Comparison of ENCODE assay signal across 11 cellular contexts in genomic region chr10:2619472-2619871, GRCh38.
A peak's percentile ranks its signal among the peaks of the same experiment; 100 is the strongest.
DNase-seq lines count a peak whose midpoint lies in the region; ATAC-seq and TF ChIP-seq lines count a peak whose summit lies in the region.
"Had no signal": no experiment of that assay in that cellular context is flagged by ENCODE, and none has a peak within 500 bp of the region (broad histone marks: within the 10 kb centered on the region; RNA-seq: fewer than 3 reads in every experiment).

No MANE protein-coding gene starts in this region.

- no peak overlapping the region for H3K4me2 ChIP-seq in smooth muscle cell

- H3K4me1 Mint-ChIP-seq in activated CD4-positive, alpha-beta T cell treated with anti-CD3 and anti-CD28 coated beads for 36 hours = no peaks in the 10 kb centered on the region

- no peak overlapping the region for H3K9ac ChIP-seq in smooth muscle cell (ENCODE audit: low read depth)

- H3K27ac ChIP-seq in VCaP (no peak overlapping the region), smooth muscle cell (ENCODE audit: low read depth) (no peak overlapping the region), heart left ventricle (no peak overlapping the region)

- WGBS in smooth muscle cell (ENCODE audit: low lambda C conversion rate) = 45% methylated on average over 4 of the region's 4 CpGs
- 39 to 52% (median 44%) methylated on average over 4 of the region's 4 CpGs for WGBS in heart left ventricle, 4 donors

- no peak overlapping the region for H3K4me3 Mint-ChIP-seq in activated CD4-positive, alpha-beta T cell treated with anti-CD3 and anti-CD28 coated beads for 36 hours

- H3K9me3 Mint-ChIP-seq in activated CD4-positive, alpha-beta T cell treated with anti-CD3 and anti-CD28 coated beads for 36 hours (ENCODE audit: low read depth) = no peaks in the 10 kb centered on the region

- no peak overlapping the region for H3K27ac Mint-ChIP-seq in activated CD4-positive, alpha-beta T cell treated with anti-CD3 and anti-CD28 coated beads for 36 hours

- H3K9me3 ChIP-seq in smooth muscle cell (replicated peaks; ENCODE audit: low read depth) (no peaks in the 10 kb centered on the region), heart left ventricle (no peaks in the 10 kb centered on the region)

- CTCF ChIA-PET in activated CD4-positive, alpha-beta T cell treated with anti-CD3 and anti-CD28 coated beads for 36 hours (lab: Charles Lee) = no interaction called here

- intact Hi-C loops in activated CD4-positive, alpha-beta T cell treated with anti-CD3 and anti-CD28 coated beads for 36 hours (cut with DNase I, micrococcal nuclease) = no loop called here
- intact Hi-C loops in heart left ventricle (cut with DNase I) = no loop called here

- no peaks in the 10 kb centered on the region for H3K36me3 Mint-ChIP-seq in activated CD4-positive, alpha-beta T cell treated with anti-CD3 and anti-CD28 coated beads for 36 hours (ENCODE audit: low read depth)

- peaks cover 7% of the 10 kb centered on the region for H3K27me3 Mint-ChIP-seq in activated CD4-positive, alpha-beta T cell treated with anti-CD3 and anti-CD28 coated beads for 36 hours

- TF ChIP-seq POLR2A in heart left ventricle (IDR thresholded peaks at IDR 0.05) = no peak

- H2AFZ ChIP-seq in smooth muscle cell (ENCODE audit: low read depth) = no peak overlapping the region

- peak; percentile 11 for DNase-seq in activated CD4-positive, alpha-beta T cell treated with anti-CD3 and anti-CD28 coated beads for 36 hours
- no peak for DNase-seq in activated CD4-positive, alpha-beta T cell treated with anti-CD3 and anti-CD28 coated beads for 4 hours
- DNase-seq in NCI-H187 treated with DMSO at 0.1 percent for 48 hours (lab: John Stamatoyannopoulos, UW) (peak; percentile 11), smooth muscle cell (lab: John Stamatoyannopoulos, UW; ENCODE audit: unreplicated experiment) (no peak), heart left ventricle (no peak), dedifferentiated amniotic fluid mesenchymal stem cell (ENCODE audit: extremely low spot score) (no peak), NCI-H2029 (lab: John Stamatoyannopoulos, UW) (no peak)
- DNase-seq: activated CD4-positive, alpha-beta T cell treated with anti-CD3 and anti-CD28 coated beads, Interleukin-2, amount 50 U/mL, for 4 hours; C1 segment of cervical spinal cord; dermis blood vessel endothelial cell had no signal

- H3K36me3 ChIP-seq in smooth muscle cell (ENCODE audit: low read depth) (no peaks in the 10 kb centered on the region), heart left ventricle (no peaks in the 10 kb centered on the region)

- H3K4me3 ChIP-seq in smooth muscle cell = no peak overlapping the region
- no peak overlapping the region for H3K4me3 ChIP-seq in heart left ventricle

- H3K4me1 ChIP-seq in smooth muscle cell (ENCODE audit: low read depth) (no peaks in the 10 kb centered on the region), heart left ventricle (no peaks in the 10 kb centered on the region)

- H3K79me2 ChIP-seq in smooth muscle cell (ENCODE audit: low read depth) = no peaks in the 10 kb centered on the region

- H3F3A ChIP-seq in smooth muscle cell (ENCODE audit: low read depth) = no peaks in the 10 kb centered on the region

- H3K27me3 ChIP-seq in smooth muscle cell (ENCODE audit: low read depth) (no peaks in the 10 kb centered on the region), heart left ventricle (peaks cover 0 to 9% (median 0%) of the 10 kb centered on the region in 9 donors)

- POLR2A ChIA-PET in activated CD4-positive, alpha-beta T cell treated with anti-CD3 and anti-CD28 coated beads for 36 hours (lab: Charles Lee) = no interaction called here

- ATAC-seq in activated CD4-positive, alpha-beta T cell treated with anti-CD3 and anti-CD28 coated beads for 36 hours = no peak
- no peak for ATAC-seq in heart left ventricle

- H4K20me1 ChIP-seq in smooth muscle cell (ENCODE audit: low read depth) = no peaks in the 10 kb centered on the region

- peak; percentile 80 for TF ChIP-seq CTCF in VCaP (conservative IDR thresholded peaks at IDR 0.05)
- peak; percentile 39 for TF ChIP-seq CTCF in smooth muscle cell (IDR thresholded peaks at IDR 0.05; ENCODE audit: borderline replicate concordance, insufficient read depth, poor library complexity, severe bottlenecking)
- TF ChIP-seq CTCF in heart left ventricle (IDR thresholded peaks at IDR 0.05) = peak in 1 of 12 donors; percentile 12

Comparison
In these comparisons a context has a peak if more than half of its experiments do, and no peak if none do; other contexts are left out.
1. DNase-seq: peak in activated CD4-positive, alpha-beta T cell treated with anti-CD3 and anti-CD28 coated beads for 36 hours (single experiment) and NCI-H187 treated with DMSO at 0.1 percent for 48 hours (single experiment); none in activated CD4-positive, alpha-beta T cell treated with anti-CD3 and anti-CD28 coated beads for 4 hours (0 of 2), smooth muscle cell (single experiment), heart left ventricle (0 of 5), dedifferentiated amniotic fluid mesenchymal stem cell (single experiment) and NCI-H2029 (single experiment).